In genomic region chr2:95056461-95057459, GRCh38 we compare ENCODE assay signal across 14 cellular contexts. TPM values are rescaled to one million over a fixed set of nuclear protein-coding genes. Genes with fewer than 3 reads are reported as not detected.
A peak's percentile ranks its signal among the peaks of the same experiment; 100 is the strongest.
DNase-seq lines count a peak whose midpoint lies in the region; TF ChIP-seq lines count a peak whose summit lies in the region.
"Had no signal": no experiment of that assay in that cellular context is flagged by ENCODE, and none has a peak within 500 bp of the region (broad histone marks: within the 10 kb centered on the region; RNA-seq: fewer than 3 reads in every experiment).

No MANE protein-coding gene starts in this region.

- peak overlapping the region; percentile 28 for H3K4me2 ChIP-seq in skeletal muscle satellite cell (ENCODE audit: low read length)

- H3K9ac ChIP-seq in skeletal muscle satellite cell (ENCODE audit: low read depth, low read length): no peak overlapping the region

- no peaks in the 10 kb centered on the region for H3K36me3 ChIP-seq in H7 (replicated peaks; ENCODE audit: control insufficient read depth, insufficient read depth, low read length)
- no peaks in the 10 kb centered on the region for H3K36me3 ChIP-seq in SJCRH30
- H3K36me3 ChIP-seq in skeletal muscle satellite cell (ENCODE audit: insufficient read depth, low read length): no peaks in the 10 kb centered on the region
- no peaks in the 10 kb centered on the region for H3K36me3 ChIP-seq in HAP-1 (replicated peaks)
- H3K36me3 ChIP-seq: right atrium auricular region, suprapubic skin had no signal

- H3K4me1 ChIP-seq in SJCRH30 (peaks cover 14% of the 10 kb centered on the region; the same call in 1 of the 2 replicates), skeletal muscle satellite cell (ENCODE audit: control insufficient read depth, insufficient read depth, low read length) (peaks cover 14% of the 10 kb centered on the region), HAP-1 (no peaks in the 10 kb centered on the region)
- H3K4me1 ChIP-seq: Caco-2, right atrium auricular region, suprapubic skin had no signal

- peaks cover 44% of the 10 kb centered on the region for H3K27me3 Mint-ChIP-seq in MCF 10A (ENCODE audit: insufficient read depth, unreplicated experiment)

- H3K9me3 ChIP-seq in SJCRH30 (replicated peaks) (no peaks in the 10 kb centered on the region), skeletal muscle satellite cell (replicated peaks; ENCODE audit: low read length) (no peaks in the 10 kb centered on the region), HAP-1 (no peaks in the 10 kb centered on the region)
- H3K9me3 ChIP-seq: Caco-2, right atrium auricular region, suprapubic skin had no signal

- no peak for TF ChIP-seq CTCF in MCF 10A (IDR thresholded peaks at IDR 0.05; ENCODE audit: unreplicated experiment)

- H3K4me1 Mint-ChIP-seq in MCF 10A (ENCODE audit: insufficient read depth, unreplicated experiment): no peaks in the 10 kb centered on the region

- no TSS peak for BruUV-seq in MCF 10A (replicated peaks; lab: Mats Ljungman, UMichigan)

- CTCF ChIA-PET in MCF 10A (lab: Yijun Ruan, JAX): interaction anchor here (0.9 kb wide), 2 partner anchors 11 to 20 kb away, joined by 3 to 4 read pairs; no protein-coding TSS in a partner anchor

- intact Hi-C loops in MCF 10A (cut with micrococcal nuclease): no loop called here

- H3K27me3 ChIP-seq in H7 (ENCODE audit: control insufficient read depth, insufficient read depth, low read length) (0 out of 2 replicates have a peak, but pooled peaks cover 2% of the 10 kb centered on the region), SJCRH30 (no peaks in the 10 kb centered on the region), skeletal muscle satellite cell (ENCODE audit: control insufficient read depth, insufficient read depth, low read length) (peaks cover 63% of the 10 kb centered on the region), HAP-1 (ENCODE audit: low read depth) (no peaks in the 10 kb centered on the region)
- H3K27me3 ChIP-seq: right atrium auricular region had no signal

- H3K27ac Mint-ChIP-seq in MCF 10A (ENCODE audit: low read depth, unreplicated experiment): no peak overlapping the region

- in situ Hi-C loops in HAP-1 (cut with MboI; ENCODE audit: low sequenced_read_pairs): no loop called here

- H3K36me3 Mint-ChIP-seq in MCF 10A (ENCODE audit: insufficient read depth, unreplicated experiment): no peaks in the 10 kb centered on the region

- POLR2A ChIA-PET in MCF 10A (lab: Yijun Ruan, JAX): interaction anchor here (1.4 kb wide), 1 partner anchor 13 kb away, joined by 3 read pairs; no protein-coding TSS in a partner anchor

- H3K4me3 ChIP-seq in H7 (ENCODE audit: insufficient read depth, low read depth, low read length) (no peak overlapping the region), SJCRH30 (peak overlapping the region; percentile 30), skeletal muscle satellite cell (ENCODE audit: low read length) (no peak overlapping the region), HAP-1 (no peak overlapping the region)
- H3K4me3 ChIP-seq: right atrium auricular region, suprapubic skin had no signal

- H3K4me3 Mint-ChIP-seq in MCF 10A (ENCODE audit: unreplicated experiment): no peak overlapping the region

- H3K9me3 Mint-ChIP-seq in MCF 10A (ENCODE audit: unreplicated experiment): no peaks in the 10 kb centered on the region

- H3K27ac ChIP-seq in SJCRH30: no peak overlapping the region
- H3K27ac ChIP-seq: right atrium auricular region, suprapubic skin had no signal

- peak; percentile 51 for DNase-seq in H7
- DNase-seq in SJCRH30: no peak
- DNase-seq in kidney tubule cell (ENCODE audit: low spot score): peak; percentile 97
- DNase-seq in HAP-1 (ENCODE audit: low spot score in 2 of 2): no peak
- no peak for DNase-seq in MCF 10A (ENCODE audit: unreplicated experiment)
- DNase-seq in activated CD4-positive, CD25-positive, alpha-beta regulatory T cell (lab: John Stamatoyannopoulos, UW): no peak
- DNase-seq: mesendoderm, OCI-M1, T-helper 9 cell had no signal

RNA-seq across cellular contexts. Expression of gene MAL, which starts 31.3 kb away (rescaled TPM):
- 0.80 TPM in 1 of 2 replicates, not detected in the other for total RNA-seq in H7 (2014; rRNA removed; shearing (Covaris generic))
- total RNA-seq in SJCRH30 (2014; rRNA removed; shearing (Covaris generic)): not detected in 2 replicates
- total RNA-seq in skeletal muscle satellite cell (2012; rRNA removed): not detected in 2 replicates
- not detected in 2 replicates for total RNA-seq in MCF 10A (2022)
- total RNA-seq: Caco-2, endothelial cell of umbilical vein had no signal

Comparison
In these comparisons a context has a peak if more than half of its experiments do, and no peak if none do; other contexts are left out.
1. DNase-seq: peak in H7 (single experiment) and kidney tubule cell (single experiment); none in SJCRH30 (0 of 2), HAP-1 (0 of 2), MCF 10A (single experiment) and activated CD4-positive, CD25-positive, alpha-beta regulatory T cell (0 of 4).